ENCODE assay signal across 14 cellular contexts in the genomic region with DNA sequence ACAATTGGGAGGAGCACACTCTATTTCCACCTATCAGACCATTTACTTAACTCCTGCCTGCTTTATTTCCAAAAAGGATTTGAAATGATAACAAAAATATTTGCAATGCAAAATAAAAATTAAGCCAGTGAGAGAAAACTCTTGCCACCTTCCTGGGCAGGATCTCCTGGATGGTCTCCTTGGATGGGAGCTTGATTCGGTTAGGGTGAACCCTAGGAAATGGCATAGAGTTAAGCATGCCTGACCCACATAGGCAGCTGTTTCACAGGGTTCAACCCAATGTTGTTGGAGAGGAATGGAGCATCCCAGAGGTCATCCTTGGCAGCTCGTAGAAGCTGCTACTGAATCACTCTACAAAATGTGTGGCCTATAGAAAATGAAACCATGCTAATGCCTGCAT.
DNase-seq lines count a peak whose midpoint lies in the region; ATAC-seq and TF ChIP-seq lines count a peak whose summit lies in the region.
"Had no signal": no experiment of that assay in that cellular context is flagged by ENCODE, and none has a peak within 500 bp of the region (broad histone marks: within the 10 kb centered on the region; RNA-seq: fewer than 3 reads in every experiment).

No MANE protein-coding gene starts in this region.

- H3K79me1 ChIP-seq in mesenchymal stem cell (replicated peaks; ENCODE audit: low read length, poor library complexity, severe bottlenecking): peaks cover 30% of the 10 kb centered on the region

- DNase-seq in left ventricle myocardium inferior (no peak), right cardiac atrium (no peak), mesenchymal stem cell (no peak), transverse colon (no peak), NCI-H524 treated with DMSO at 0.1 percent for 48 hours (lab: John Stamatoyannopoulos, UW) (no peak), foreskin fibroblast (no peak), gastrocnemius medialis (no peak)
- DNase-seq in activated CD8-positive, alpha-beta T cell treated with anti-CD3 and anti-CD28 coated beads, Interleukin-2, amount 10 ng/mL, durations not matched to agents 7 days and 5 days: no peak
- DNase-seq: activated CD4-positive, CD25-positive, alpha-beta regulatory T cell treated with anti-CD3 and anti-CD28 coated beads, Interleukin-2, amount 50 U/mL, for 72 hours; cerebellar nuclear complex; hippocampal formation; pancreas; SW 1271 had no signal

- TF ChIP-seq EP300 in transverse colon (IDR thresholded peaks at IDR 0.05; ENCODE audit: low read depth): no peak

- no peak overlapping the region for H2AFZ ChIP-seq in mesenchymal stem cell (ENCODE audit: low read depth, low read length)

- CTCF ChIA-PET in activated CD8-positive, alpha-beta T cell treated with anti-CD3 and anti-CD28 coated beads, Interleukin-2, amount 10 ng/mL, durations not matched to agents 7 days and 5 days (lab: Charles Lee): no interaction called here

- H3K36me3 Mint-ChIP-seq in activated CD8-positive, alpha-beta T cell treated with anti-CD3 and anti-CD28 coated beads, Interleukin-2, amount 10 ng/mL, durations not matched to agents 7 days and 5 days (ENCODE audit: low read depth): peaks cover 83% of the 10 kb centered on the region

- H3K36me3 ChIP-seq in left ventricle myocardium inferior (peaks cover 69% of the 10 kb centered on the region), mesenchymal stem cell (ENCODE audit: control insufficient read depth in 1 of 2, insufficient read depth in 2 of 2, low read depth in 1 of 2, low read length in 2 of 2) (peaks cover 13 to 98% of the 10 kb centered on the region in 2 experiments), transverse colon (peaks cover 0 to 16% (median 2%) of the 10 kb centered on the region in 4 donors), gastrocnemius medialis (peaks cover 0 to 8% of the 10 kb centered on the region in 2 donors)

- peak overlapping the region in 1 of 2 experiments; percentile 87 for H3K18ac ChIP-seq in mesenchymal stem cell (ENCODE audit: low read depth in 1 of 2, low read length in 2 of 2)

- in situ Hi-C loops in transverse colon (cut with MboI; ENCODE audit: low pct_ligation_motif_present in 1 of 4, low pct_unique_long_range_greater_than_20kb in 1 of 4, low sequenced_read_pairs in 3 of 4) (loop anchor here in 3 of 4 donors (10.0 to 25.0 kb wide), 4 partner anchors 178 to 645 kb away; no protein-coding TSS in a partner anchor), gastrocnemius medialis (cut with MboI; ENCODE audit: low sequenced_read_pairs in 4 of 4) (loop anchor here in 3 of 4 donors (10.0 to 25.0 kb wide), 4 partner anchors 178 to 653 kb away; no protein-coding TSS in a partner anchor)

- H3K9ac ChIP-seq in mesenchymal stem cell (ENCODE audit: low read length): no peak overlapping the region

- H3K9me3 ChIP-seq in left ventricle myocardium inferior (replicated peaks): no peaks in the 10 kb centered on the region
- no peaks in the 10 kb centered on the region for H3K9me3 ChIP-seq in right cardiac atrium (ENCODE audit: control insufficient read depth, low read length)
- H3K9me3 ChIP-seq in mesenchymal stem cell (ENCODE audit: control insufficient read depth, low read length): no peaks in the 10 kb centered on the region
- H3K9me3 ChIP-seq in transverse colon: no peaks in the 10 kb centered on the region
- H3K9me3 ChIP-seq in gastrocnemius medialis: no peaks in the 10 kb centered on the region
- H3K9me3 ChIP-seq: pancreas had no signal

- peaks cover 68% of the 10 kb centered on the region for H3K4me1 Mint-ChIP-seq in activated CD8-positive, alpha-beta T cell treated with anti-CD3 and anti-CD28 coated beads, Interleukin-2, amount 10 ng/mL, durations not matched to agents 7 days and 5 days (ENCODE audit: low read depth)

- H2AK5ac ChIP-seq in mesenchymal stem cell (ENCODE audit: low read length, severe bottlenecking): peak overlapping the region; percentile 36

- POLR2A ChIA-PET in activated CD8-positive, alpha-beta T cell treated with anti-CD3 and anti-CD28 coated beads, Interleukin-2, amount 10 ng/mL, durations not matched to agents 7 days and 5 days (lab: Charles Lee): no interaction called here

- peak overlapping the region in 1 of 2 experiments; percentile 75 for H3K14ac ChIP-seq in mesenchymal stem cell (ENCODE audit: low read length in 2 of 2)

- H4K8ac ChIP-seq in mesenchymal stem cell (ENCODE audit: low read length): peak overlapping the region; percentile 27

- peaks cover 98% of the 10 kb centered on the region for H3K4me1 ChIP-seq in left ventricle myocardium inferior
- H3K4me1 ChIP-seq in right cardiac atrium (ENCODE audit: control insufficient read depth, insufficient read depth, low read length): peaks cover 30% of the 10 kb centered on the region
- H3K4me1 ChIP-seq in mesenchymal stem cell (ENCODE audit: control insufficient read depth, insufficient read depth, low read depth, low read length): peaks cover 18% of the 10 kb centered on the region
- peaks cover 24 to 80% (median 42%) of the 10 kb centered on the region in 4 donors for H3K4me1 ChIP-seq in transverse colon
- H3K4me1 ChIP-seq in gastrocnemius medialis: peaks cover 25 to 34% of the 10 kb centered on the region in 2 donors

- peak overlapping the region in 1 of 2 experiments; percentile 83 for H3K23ac ChIP-seq in mesenchymal stem cell (ENCODE audit: low read length in 2 of 2)

- ATAC-seq in right cardiac atrium: no peak
- ATAC-seq in activated CD8-positive, alpha-beta T cell treated with anti-CD3 and anti-CD28 coated beads, Interleukin-2, amount 10 ng/mL, durations not matched to agents 7 days and 5 days: no peak
- no peak for ATAC-seq in gastrocnemius medialis

- H3K27ac Mint-ChIP-seq in activated CD8-positive, alpha-beta T cell treated with anti-CD3 and anti-CD28 coated beads, Interleukin-2, amount 10 ng/mL, durations not matched to agents 7 days and 5 days: peak overlapping the region; percentile 45

- no peak overlapping the region for H3K4me3 Mint-ChIP-seq in activated CD8-positive, alpha-beta T cell treated with anti-CD3 and anti-CD28 coated beads, Interleukin-2, amount 10 ng/mL, durations not matched to agents 7 days and 5 days

- H3K4me3 ChIP-seq in left ventricle myocardium inferior (no peak overlapping the region), right cardiac atrium (ENCODE audit: low read length) (no peak overlapping the region), mesenchymal stem cell (ENCODE audit: insufficient read depth in 1 of 2, low read depth in 1 of 2, low read length in 2 of 2) (no peak overlapping the region), transverse colon (no peak overlapping the region), foreskin fibroblast (ENCODE audit: low read depth in 1 of 2, low read length in 2 of 2) (no peak overlapping the region), gastrocnemius medialis (no peak overlapping the region)
- H3K4me3 ChIP-seq: lung, pancreas had no signal

- no peaks in the 10 kb centered on the region for H3K9me3 Mint-ChIP-seq in activated CD8-positive, alpha-beta T cell treated with anti-CD3 and anti-CD28 coated beads, Interleukin-2, amount 10 ng/mL, durations not matched to agents 7 days and 5 days (ENCODE audit: insufficient read depth)

- H4K91ac ChIP-seq in mesenchymal stem cell (ENCODE audit: low read length): peak overlapping the region; percentile 9

- no peaks in the 10 kb centered on the region for H3K27me3 Mint-ChIP-seq in activated CD8-positive, alpha-beta T cell treated with anti-CD3 and anti-CD28 coated beads, Interleukin-2, amount 10 ng/mL, durations not matched to agents 7 days and 5 days (ENCODE audit: low read depth)

- no peak overlapping the region for H3K4ac ChIP-seq in mesenchymal stem cell (ENCODE audit: low read depth in 1 of 2, low read length in 2 of 2)

- H2BK15ac ChIP-seq in mesenchymal stem cell (ENCODE audit: low read depth, poor library complexity, severe bottlenecking): no peak overlapping the region

- TF ChIP-seq POLR2A in transverse colon (IDR thresholded peaks at IDR 0.05): no peak
- TF ChIP-seq POLR2A in gastrocnemius medialis (IDR thresholded peaks at IDR 0.05): no peak

- intact Hi-C loops in left ventricle myocardium inferior (cut with micrococcal nuclease): loop anchor here (10.0 kb wide), 1 partner anchor 495 kb away; no protein-coding TSS in a partner anchor
- intact Hi-C loops in right cardiac atrium (cut with DNase I): loop anchor here (10.0 kb wide), 4 partner anchors 375 to 575 kb away; no protein-coding TSS in a partner anchor
- intact Hi-C loops in transverse colon (cut with DNase I; ENCODE audit: low total_unique reads): loop anchor here (5.0 to 10.0 kb wide), 2 partner anchors 578 to 645 kb away; no protein-coding TSS in a partner anchor
- intact Hi-C loops in gastrocnemius medialis (cut with DNase I; ENCODE audit: low total_unique reads): loop anchor here (10.0 kb wide), 3 partner anchors 175 to 485 kb away; no protein-coding TSS in a partner anchor

- H3K27me3 ChIP-seq in left ventricle myocardium inferior (ENCODE audit: low read depth): no peaks in the 10 kb centered on the region
- H3K27me3 ChIP-seq in right cardiac atrium (ENCODE audit: control insufficient read depth, insufficient read depth): no peaks in the 10 kb centered on the region
- no peaks in the 10 kb centered on the region for H3K27me3 ChIP-seq in mesenchymal stem cell (ENCODE audit: control insufficient read depth in 1 of 2, insufficient read depth in 1 of 2, low read length in 2 of 2)
- H3K27me3 ChIP-seq in transverse colon: no peaks in the 10 kb centered on the region
- H3K27me3 ChIP-seq in gastrocnemius medialis: no peaks in the 10 kb centered on the region
- H3K27me3 ChIP-seq: pancreas had no signal

- H2BK12ac ChIP-seq in mesenchymal stem cell (ENCODE audit: low read length in 2 of 2): peak overlapping the region; percentile 34 to 54

- H3K27ac ChIP-seq in left ventricle myocardium inferior (replicated peaks): peak overlapping the region; percentile 79
- no peak overlapping the region for H3K27ac ChIP-seq in right cardiac atrium (ENCODE audit: low read length)
- H3K27ac ChIP-seq in mesenchymal stem cell (ENCODE audit: low read length, poor library complexity, severe bottlenecking): no peak overlapping the region
- H3K27ac ChIP-seq in transverse colon: peak overlapping the region; percentile 81 to 83 (median 82)
- H3K27ac ChIP-seq in gastrocnemius medialis: no peak overlapping the region

- no peak overlapping the region for H2BK120ac ChIP-seq in mesenchymal stem cell (ENCODE audit: low read depth, low read length)

- TF ChIP-seq CTCF in left ventricle myocardium inferior (IDR thresholded peaks at IDR 0.05; ENCODE audit: borderline replicate concordance): no peak
- TF ChIP-seq CTCF in transverse colon (IDR thresholded peaks at IDR 0.05): no peak
- no peak for TF ChIP-seq CTCF in foreskin fibroblast (IDR thresholded peaks at IDR 0.05; ENCODE audit: low read depth, low read length)
- TF ChIP-seq CTCF in gastrocnemius medialis (IDR thresholded peaks at IDR 0.05 in 4 of 5, conservative IDR thresholded peaks at IDR 0.05 in 1 of 5): no peak

- H2BK5ac ChIP-seq in mesenchymal stem cell (ENCODE audit: low read depth, low read length, poor library complexity, severe bottlenecking): no peak overlapping the region

- no peak overlapping the region for H3K4me2 ChIP-seq in mesenchymal stem cell (ENCODE audit: low read length, poor library complexity, severe bottlenecking)

- 67% methylated on average over 2 of the region's 2 CpGs for WGBS in right cardiac atrium
- WGBS in mesenchymal stem cell: 100% methylated on average over 1 of the region's 2 CpGs
- 71% methylated on average over 2 of the region's 2 CpGs; no CpG with 5 or more reads in 1 of the 2 donors for WGBS in transverse colon (ENCODE audit: low coverage in 1 of 2), 2 donors

Comparison
In these comparisons a context has a peak if more than half of its experiments do, and no peak if none do; other contexts are left out.
1. H3K27ac ChIP-seq: peak in left ventricle myocardium inferior (single experiment) and transverse colon (4 of 4); none in right cardiac atrium (single experiment), mesenchymal stem cell (single experiment) and gastrocnemius medialis (0 of 4).